Comparison of ENCODE assay signal across 11 cellular contexts in genomic region chr22:27213291-27213690, GRCh38.
DNase-seq lines count a peak whose midpoint lies in the region; ATAC-seq and TF ChIP-seq lines count a peak whose summit lies in the region.
"Had no signal": no experiment of that assay in that cellular context is flagged by ENCODE, and none has a peak within 500 bp of the region (broad histone marks: within the 10 kb centered on the region; RNA-seq: fewer than 3 reads in every experiment).

No MANE protein-coding gene starts in this region.

- no peaks in the 10 kb centered on the region for H3K27me3 ChIP-seq in Caco-2 (replicated peaks; ENCODE audit: control insufficient read depth, insufficient read depth, low read length)
- peaks cover 0 to 13% of the 10 kb centered on the region in 2 donors for H3K27me3 ChIP-seq in left lung
- H3K27me3 ChIP-seq in stomach, result peaks cover 0 to 6% (median 0%) of the 10 kb centered on the region in 3 donors

- BruUV-seq in Caco-2 (replicated peaks; lab: Mats Ljungman, UMichigan), result no TSS peak

- intact Hi-C loops in Caco-2 (cut with micrococcal nuclease; ENCODE audit: unreplicated experiment) (no loop called here), left lung (cut with DNase I) (no loop called here), stomach (cut with DNase I; ENCODE audit: low total_unique reads) (no loop called here)
- intact Hi-C loops in activated CD8-positive, alpha-beta T cell treated with anti-CD3 and anti-CD28 coated beads for 36 hours (cut with micrococcal nuclease), result no loop called here

- 60 to 85% (median 71%) methylated on average over 4 of the region's 4 CpGs for WGBS in stomach, 5 donors

- ATAC-seq in left lung (no peak), GM18511 (IDR thresholded peaks at IDR 0.05; ENCODE audit: unreplicated experiment) (no peak), GM21786 (IDR thresholded peaks at IDR 0.05; ENCODE audit: unreplicated experiment) (no peak), HG03442 (IDR thresholded peaks at IDR 0.05; ENCODE audit: unreplicated experiment) (no peak)
- no peak for ATAC-seq in activated CD8-positive, alpha-beta T cell treated with anti-CD3 and anti-CD28 coated beads for 36 hours
- ATAC-seq: activated CD8-positive, alpha-beta T cell treated with anti-CD3 and anti-CD28 coated beads, Interleukin-2, amount 10 ng/mL, durations not matched to agents 7 days and 5 days had no signal

- peak overlapping the region; percentile 45 to 65 for H3K27ac ChIP-seq in left lung
- H3K27ac ChIP-seq in stomach, result peak overlapping the region in 4 of 5 donors; percentile 59 to 81 (median 72)
- H3K27ac ChIP-seq: C4-2B had no signal

- H3K27me3 Mint-ChIP-seq in Caco-2 (ENCODE audit: insufficient read depth, unreplicated experiment), result no peaks in the 10 kb centered on the region
- H3K27me3 Mint-ChIP-seq in activated CD8-positive, alpha-beta T cell treated with anti-CD3 and anti-CD28 coated beads for 36 hours, result peaks cover 22% of the 10 kb centered on the region

- TF ChIP-seq EP300 in stomach (IDR thresholded peaks at IDR 0.05), result no peak

- no peaks in the 10 kb centered on the region for H3K36me3 Mint-ChIP-seq in Caco-2 (ENCODE audit: insufficient read depth, unreplicated experiment)
- no peaks in the 10 kb centered on the region for H3K36me3 Mint-ChIP-seq in activated CD8-positive, alpha-beta T cell treated with anti-CD3 and anti-CD28 coated beads for 36 hours (ENCODE audit: low read depth)

- peak overlapping the region; percentile 62 for H3K27ac Mint-ChIP-seq in Caco-2 (ENCODE audit: unreplicated experiment)
- no peak overlapping the region for H3K27ac Mint-ChIP-seq in activated CD8-positive, alpha-beta T cell treated with anti-CD3 and anti-CD28 coated beads for 36 hours
- H3K27ac Mint-ChIP-seq: activated CD8-positive, alpha-beta T cell treated with anti-CD3 and anti-CD28 coated beads, Interleukin-2, amount 10 ng/mL, durations not matched to agents 7 days and 5 days had no signal

- H3K36me3 ChIP-seq in Caco-2 (ENCODE audit: control insufficient read depth, insufficient read depth, low read length) (no peaks in the 10 kb centered on the region), left lung (no peaks in the 10 kb centered on the region), stomach (no peaks in the 10 kb centered on the region)

- TF ChIP-seq POLR2A in stomach (IDR thresholded peaks at IDR 0.05), result no peak

- H3K4me1 Mint-ChIP-seq in Caco-2 (ENCODE audit: low read depth, unreplicated experiment), result peaks cover 12% of the 10 kb centered on the region
- H3K4me1 Mint-ChIP-seq in activated CD8-positive, alpha-beta T cell treated with anti-CD3 and anti-CD28 coated beads for 36 hours (ENCODE audit: low read depth), result peaks cover 4% of the 10 kb centered on the region

- H3K4me1 ChIP-seq in Caco-2, result peaks cover 7% of the 10 kb centered on the region; the same call in 1 of the 2 replicates
- peaks cover 8 to 16% of the 10 kb centered on the region in 2 donors for H3K4me1 ChIP-seq in left lung
- H3K4me1 ChIP-seq in stomach, result peaks cover 0 to 20% (median 2%) of the 10 kb centered on the region in 4 donors

- TF ChIP-seq CTCF in Caco-2 (IDR thresholded peaks at IDR 0.05; ENCODE audit: insufficient read depth in 1 of 2, low read depth in 1 of 2, low read length in 1 of 2, severe bottlenecking in 1 of 2, unreplicated experiment in 1 of 2) (no peak), left lung (IDR thresholded peaks at IDR 0.05) (no peak), stomach (IDR thresholded peaks at IDR 0.05) (no peak)
- TF ChIP-seq CTCF in activated CD8-positive, alpha-beta T cell treated with anti-CD3 and anti-CD28 coated beads for 36 hours (IDR thresholded peaks at IDR 0.05), result no peak

- H3K9me3 Mint-ChIP-seq in Caco-2 (ENCODE audit: unreplicated experiment), result no peaks in the 10 kb centered on the region
- no peaks in the 10 kb centered on the region for H3K9me3 Mint-ChIP-seq in activated CD8-positive, alpha-beta T cell treated with anti-CD3 and anti-CD28 coated beads for 36 hours

- POLR2A ChIA-PET in Caco-2 (lab: Charles Lee), result no interaction called here
- POLR2A ChIA-PET in activated CD8-positive, alpha-beta T cell treated with anti-CD3 and anti-CD28 coated beads for 36 hours (lab: Charles Lee), result no interaction called here

- H3K9me3 ChIP-seq in Caco-2 (no peaks in the 10 kb centered on the region), left lung (no peaks in the 10 kb centered on the region), stomach (no peaks in the 10 kb centered on the region)

- DNase-seq in Caco-2 (no peak), astrocyte of the hippocampus (ENCODE audit: low read depth, low spot score) (peak; percentile 51), left lung (no peak), stomach (no peak)
- no peak for DNase-seq in activated CD8-positive, alpha-beta T cell treated with anti-CD3 and anti-CD28 coated beads for 36 hours
- DNase-seq: activated CD8-positive, alpha-beta T cell treated with anti-CD3 and anti-CD28 coated beads, Interleukin-2, amount 10 ng/mL, durations not matched to agents 7 days and 5 days; activated gamma-delta T cell had no signal

- CTCF ChIA-PET in Caco-2 (lab: Charles Lee), result no interaction called here
- CTCF ChIA-PET in activated CD8-positive, alpha-beta T cell treated with anti-CD3 and anti-CD28 coated beads for 36 hours (lab: Charles Lee), result no interaction called here

- peak overlapping the region; percentile 52 for H3K4me3 Mint-ChIP-seq in Caco-2 (ENCODE audit: unreplicated experiment)
- H3K4me3 Mint-ChIP-seq in activated CD8-positive, alpha-beta T cell treated with anti-CD3 and anti-CD28 coated beads for 36 hours, result no peak overlapping the region
- H3K4me3 Mint-ChIP-seq: activated CD8-positive, alpha-beta T cell treated with anti-CD3 and anti-CD28 coated beads, Interleukin-2, amount 10 ng/mL, durations not matched to agents 7 days and 5 days had no signal

- H3K4me3 ChIP-seq in Caco-2 (ENCODE audit: low read depth, low read length), result no peak overlapping the region
- no peak overlapping the region for H3K4me3 ChIP-seq in left lung
- no peak overlapping the region for H3K4me3 ChIP-seq in stomach
